In genomic region chr3:101638262-101638745, GRCh38 we compare ENCODE assay signal across 16 cellular contexts. TPM values are rescaled to one million over a fixed set of nuclear protein-coding genes. Genes with fewer than 3 reads are reported as not detected.
DNase-seq lines count a peak whose midpoint lies in the region; ATAC-seq and TF ChIP-seq lines count a peak whose summit lies in the region.
"Had no signal": no experiment of that assay in that cellular context is flagged by ENCODE, and none has a peak within 500 bp of the region (broad histone marks: within the 10 kb centered on the region; RNA-seq: fewer than 3 reads in every experiment).

No MANE protein-coding gene starts in this region.

- H3K4me2 ChIP-seq in OCI-LY1 (ENCODE audit: low read length), result no peak overlapping the region

- peak; percentile 45; the same call in 1 of the 2 replicates for TF ChIP-seq CTCF in OCI-LY1 (IDR thresholded peaks at IDR 0.05; ENCODE audit: low read length)
- peak; percentile 40 for TF ChIP-seq CTCF in endodermal cell (conservative IDR thresholded peaks at IDR 0.05)
- TF ChIP-seq CTCF in upper lobe of right lung (IDR thresholded peaks at IDR 0.05), result no peak

- H3K4me1 ChIP-seq in OCI-LY1 (ENCODE audit: insufficient read depth, low read length, severe bottlenecking) (peaks cover 4% of the 10 kb centered on the region), endodermal cell (ENCODE audit: control insufficient read depth, insufficient read depth, low read length) (peaks cover 37% of the 10 kb centered on the region), upper lobe of right lung (peaks cover 4% of the 10 kb centered on the region)
- H3K4me1 ChIP-seq: ascending aorta, psoas muscle had no signal

- CTCF ChIA-PET in activated naive CD4-positive, alpha-beta T cell treated with anti-CD3 and anti-CD28 coated beads for 36 hours (lab: Charles Lee), result interaction anchor here (0.8 to 1.4 kb wide), 3 partner anchors 69 to 1176 kb away, joined by 3 to 6 read pairs (median 6); no protein-coding TSS in a partner anchor
- CTCF ChIA-PET in activated naive CD4-positive, alpha-beta T cell treated with anti-CD3 and anti-CD28 coated beads, Interleukin-2, amount 10 ng/mL, durations not matched to agents 7 days and 5 days (lab: Charles Lee), result interaction anchor here (0.9 to 2.2 kb wide), 5 partner anchors 11 to 566 kb away, joined by 3 to 7 read pairs (median 4); partner anchors contain the start of gene PCNP

- no peaks in the 10 kb centered on the region for H3K27me3 ChIP-seq in OCI-LY1 (ENCODE audit: insufficient read depth, low read length)
- H3K27me3 ChIP-seq in endodermal cell (ENCODE audit: control insufficient read depth, insufficient read depth, low read length, poor library complexity, severe bottlenecking), result no peaks in the 10 kb centered on the region
- H3K27me3 ChIP-seq in upper lobe of right lung, result no peaks in the 10 kb centered on the region
- H3K27me3 ChIP-seq: ascending aorta had no signal

- H3K27me3 Mint-ChIP-seq in activated naive CD4-positive, alpha-beta T cell treated with anti-CD3 and anti-CD28 coated beads for 36 hours (ENCODE audit: low read depth), result no peaks in the 10 kb centered on the region
- H3K27me3 Mint-ChIP-seq in activated naive CD4-positive, alpha-beta T cell treated with anti-CD3 and anti-CD28 coated beads, Interleukin-2, amount 10 ng/mL, durations not matched to agents 7 days and 5 days, result no peaks in the 10 kb centered on the region
- H3K27me3 Mint-ChIP-seq in endodermal cell (ENCODE audit: insufficient read depth), result no peaks in the 10 kb centered on the region

- 71 to 74% methylated on average over 4 to 10 of the region's 10 CpGs for WGBS in endodermal cell (ENCODE audit: insufficient coverage in 1 of 2, insufficient read length in 1 of 2), 2 experiments

- H3F3A ChIP-seq in OCI-LY1 (ENCODE audit: insufficient read depth, low read length), result no peaks in the 10 kb centered on the region

- DNase-seq in activated naive CD4-positive, alpha-beta T cell treated with anti-CD3 and anti-CD28 coated beads for 36 hours, result peak; percentile 17
- DNase-seq in activated naive CD4-positive, alpha-beta T cell treated with anti-CD3 and anti-CD28 coated beads, Interleukin-2, amount 10 ng/mL, durations not matched to agents 7 days and 5 days, result no peak
- DNase-seq in endodermal cell (peak; percentile 83), renal cortical epithelial cell (ENCODE audit: low read depth) (peak; percentile 9), upper lobe of right lung (no peak), COLO829 (ENCODE audit: low spot score) (no peak)
- DNase-seq in activated CD4-positive, alpha-beta T cell treated with anti-CD3 and anti-CD28 coated beads, Interleukin-2, amount 50 U/mL, for 1 hour, result no peak
- DNase-seq: ACHN; KG1; kidney glomerular epithelial cell; NCI-H2081; psoas muscle; stimulated activated CD4-positive, alpha-beta T cell treated with anti-CD3 and anti-CD28 coated beads, Interleukin-2, amount 100 ng/mL, for 24 hours had no signal

- H3K79me2 ChIP-seq in OCI-LY1 (ENCODE audit: insufficient read depth, low read length), result no peaks in the 10 kb centered on the region

- no peak overlapping the region for H3K27ac Mint-ChIP-seq in activated naive CD4-positive, alpha-beta T cell treated with anti-CD3 and anti-CD28 coated beads for 36 hours
- no peak overlapping the region for H3K27ac Mint-ChIP-seq in activated naive CD4-positive, alpha-beta T cell treated with anti-CD3 and anti-CD28 coated beads, Interleukin-2, amount 10 ng/mL, durations not matched to agents 7 days and 5 days
- peak overlapping the region; percentile 90 for H3K27ac Mint-ChIP-seq in endodermal cell
- H3K27ac Mint-ChIP-seq: activated T-helper 1 cell treated with anti-CD3 and anti-CD28 coated beads, Interleukin-12 subunit alpha, Interleukin-12 subunit beta, Interleukin-2, Interleukin-4 antibody, amounts not matched to agents 30 ng/mL and 10 ng/mL and 1 ng/mL, durations not matched to agents 14 hours and 24 hours and 36 hours had no signal

- H3K36me3 ChIP-seq in OCI-LY1 (ENCODE audit: insufficient read depth, low read length), result no peaks in the 10 kb centered on the region
- no peaks in the 10 kb centered on the region for H3K36me3 ChIP-seq in endodermal cell (ENCODE audit: control insufficient read depth, insufficient read depth, low read length)
- no peaks in the 10 kb centered on the region for H3K36me3 ChIP-seq in upper lobe of right lung
- H3K36me3 ChIP-seq: ascending aorta had no signal

- H3K4me1 Mint-ChIP-seq in activated naive CD4-positive, alpha-beta T cell treated with anti-CD3 and anti-CD28 coated beads for 36 hours (ENCODE audit: low read depth), result peaks cover 4% of the 10 kb centered on the region
- H3K4me1 Mint-ChIP-seq in activated naive CD4-positive, alpha-beta T cell treated with anti-CD3 and anti-CD28 coated beads, Interleukin-2, amount 10 ng/mL, durations not matched to agents 7 days and 5 days, result peaks cover 7% of the 10 kb centered on the region
- H3K4me1 Mint-ChIP-seq in endodermal cell, result peaks cover 59% of the 10 kb centered on the region

- intact Hi-C loops in activated naive CD4-positive, alpha-beta T cell treated with anti-CD3 and anti-CD28 coated beads for 36 hours (cut with micrococcal nuclease), result loop anchor here (5.0 kb wide), 1 partner anchor 746 kb away; no protein-coding TSS in a partner anchor
- intact Hi-C loops in upper lobe of right lung (cut with DNase I), result no loop called here

- H3K4me3 ChIP-seq in OCI-LY1 (ENCODE audit: low read depth, low read length, poor library complexity, severe bottlenecking) (no peak overlapping the region), endodermal cell (ENCODE audit: low read length) (no peak overlapping the region), upper lobe of right lung (no peak overlapping the region)
- H3K4me3 ChIP-seq: ascending aorta, psoas muscle had no signal

- H3K36me3 Mint-ChIP-seq in activated naive CD4-positive, alpha-beta T cell treated with anti-CD3 and anti-CD28 coated beads for 36 hours (ENCODE audit: low read depth), result no peaks in the 10 kb centered on the region
- H3K36me3 Mint-ChIP-seq in activated naive CD4-positive, alpha-beta T cell treated with anti-CD3 and anti-CD28 coated beads, Interleukin-2, amount 10 ng/mL, durations not matched to agents 7 days and 5 days, result no peaks in the 10 kb centered on the region
- H3K36me3 Mint-ChIP-seq in endodermal cell (ENCODE audit: low read depth), result peaks cover 11% of the 10 kb centered on the region

- no peaks in the 10 kb centered on the region for H3K9me3 Mint-ChIP-seq in activated naive CD4-positive, alpha-beta T cell treated with anti-CD3 and anti-CD28 coated beads for 36 hours
- H3K9me3 Mint-ChIP-seq in activated naive CD4-positive, alpha-beta T cell treated with anti-CD3 and anti-CD28 coated beads, Interleukin-2, amount 10 ng/mL, durations not matched to agents 7 days and 5 days, result no peaks in the 10 kb centered on the region
- no peaks in the 10 kb centered on the region for H3K9me3 Mint-ChIP-seq in endodermal cell
- H3K9me3 Mint-ChIP-seq: activated T-helper 1 cell treated with anti-CD3 and anti-CD28 coated beads, Interleukin-12 subunit alpha, Interleukin-12 subunit beta, Interleukin-2, Interleukin-4 antibody, amounts not matched to agents 30 ng/mL and 10 ng/mL and 1 ng/mL, durations not matched to agents 14 hours and 24 hours and 36 hours had no signal

- no peak overlapping the region for H2AFZ ChIP-seq in OCI-LY1 (ENCODE audit: low read length)

- H3K4me3 Mint-ChIP-seq in activated naive CD4-positive, alpha-beta T cell treated with anti-CD3 and anti-CD28 coated beads for 36 hours, result no peak overlapping the region
- H3K4me3 Mint-ChIP-seq in activated naive CD4-positive, alpha-beta T cell treated with anti-CD3 and anti-CD28 coated beads, Interleukin-2, amount 10 ng/mL, durations not matched to agents 7 days and 5 days, result no peak overlapping the region
- no peak overlapping the region for H3K4me3 Mint-ChIP-seq in endodermal cell
- H3K4me3 Mint-ChIP-seq: activated T-helper 1 cell treated with anti-CD3 and anti-CD28 coated beads, Interleukin-12 subunit alpha, Interleukin-12 subunit beta, Interleukin-2, Interleukin-4 antibody, amounts not matched to agents 30 ng/mL and 10 ng/mL and 1 ng/mL, durations not matched to agents 14 hours and 24 hours and 36 hours had no signal

- ATAC-seq in upper lobe of right lung, result no peak
- ATAC-seq: psoas muscle had no signal

- no peaks in the 10 kb centered on the region for H3K9me2 ChIP-seq in OCI-LY1 (ENCODE audit: low read depth, low read length)

- H4K20me1 ChIP-seq in OCI-LY1 (ENCODE audit: insufficient read depth, low read length), result no peaks in the 10 kb centered on the region

- no peaks in the 10 kb centered on the region for H3K9me3 ChIP-seq in OCI-LY1 (ENCODE audit: low read length)
- no peaks in the 10 kb centered on the region for H3K9me3 ChIP-seq in endodermal cell (ENCODE audit: control insufficient read depth, low read length)
- no peaks in the 10 kb centered on the region for H3K9me3 ChIP-seq in upper lobe of right lung
- H3K9me3 ChIP-seq: ascending aorta, psoas muscle had no signal

- H3K9ac ChIP-seq in OCI-LY1 (ENCODE audit: low read length), result no peak overlapping the region
- no peak overlapping the region for H3K9ac ChIP-seq in endodermal cell (ENCODE audit: extremely low read depth, low read length, poor library complexity, severe bottlenecking)

- H3K27ac ChIP-seq in OCI-LY1 (ENCODE audit: low read depth, low read length, poor library complexity, severe bottlenecking) (no peak overlapping the region), endodermal cell (ENCODE audit: low read depth, low read length) (no peak overlapping the region), upper lobe of right lung (no peak overlapping the region)
- H3K27ac ChIP-seq: ascending aorta, psoas muscle had no signal

RNA-seq across cellular contexts. Expression of gene ZBTB11, which starts 38.6 kb away (rescaled TPM):
- 10 to 100 TPM; 31.2 to 31.7 TPM for total RNA-seq in activated naive CD4-positive, alpha-beta T cell treated with anti-CD3 and anti-CD28 coated beads for 36 hours
- total RNA-seq in endodermal cell (10 to 100 TPM; 16.8 to 20.9 TPM), renal cortical epithelial cell (26.0 and 26.9 TPM in 2 replicates), upper lobe of right lung (22.8 TPM)
- 15.0 TPM for polyA plus RNA-seq in endodermal cell (2013, experiment 1 of 2)
- polyA plus RNA-seq in endodermal cell (2013, experiment 2 of 2), result 13.6 TPM

RNA-seq across cellular contexts. Expression of gene RPL24, which starts 48.2 kb away (rescaled TPM):
- total RNA-seq in activated naive CD4-positive, alpha-beta T cell treated with anti-CD3 and anti-CD28 coated beads for 36 hours, result 1,000 to 10,000 TPM; 2,159 to 2,187 TPM
- total RNA-seq in endodermal cell (1,000 to 10,000 TPM; 1,708 to 1,749 TPM), renal cortical epithelial cell (838 and 2,187 TPM in 2 replicates), upper lobe of right lung (821 TPM)
- 2,360 TPM for polyA plus RNA-seq in endodermal cell (2013, experiment 1 of 2)
- polyA plus RNA-seq in endodermal cell (2013, experiment 2 of 2), result 2,365 TPM

Comparison
In these comparisons a context has a peak if more than half of its experiments do, and no peak if none do; other contexts are left out.
1. DNase-seq: peak in activated naive CD4-positive, alpha-beta T cell treated with anti-CD3 and anti-CD28 coated beads for 36 hours (single experiment), endodermal cell (single experiment) and renal cortical epithelial cell (single experiment); none in activated naive CD4-positive, alpha-beta T cell treated with anti-CD3 and anti-CD28 coated beads, Interleukin-2, amount 10 ng/mL, durations not matched to agents 7 days and 5 days (single experiment), upper lobe of right lung (single experiment), COLO829 (single experiment) and activated CD4-positive, alpha-beta T cell treated with anti-CD3 and anti-CD28 coated beads, Interleukin-2, amount 50 U/mL, for 1 hour (single experiment).